In the genomic region with DNA sequence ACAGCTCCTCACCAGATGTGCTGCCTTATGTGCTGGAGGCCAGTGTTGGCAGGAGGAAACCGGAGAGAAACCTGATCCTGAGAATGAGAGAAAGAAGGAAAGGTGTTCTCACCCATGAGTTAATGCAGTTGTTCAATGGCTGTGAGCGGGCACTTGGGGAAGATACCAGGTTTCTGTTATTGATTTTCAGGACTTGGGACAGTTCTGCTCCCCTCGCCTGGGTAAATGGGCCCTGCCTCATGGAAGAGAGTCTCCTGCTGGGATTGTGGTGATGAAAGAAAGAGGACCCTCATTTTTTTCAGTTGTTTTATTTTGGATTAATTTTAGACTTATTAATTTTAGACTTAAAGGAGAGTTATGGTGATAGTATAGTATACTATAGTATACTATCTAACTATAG, we compare ENCODE assay signal across 17 cellular contexts. TPM values are rescaled to one million over a fixed set of nuclear protein-coding genes. Genes with fewer than 3 reads are reported as not detected.
DNase-seq lines count a peak whose midpoint lies in the region; ATAC-seq, FAIRE-seq and TF ChIP-seq lines count a peak whose summit lies in the region.
"Had no signal": no experiment of that assay in that cellular context is flagged by ENCODE, and none has a peak within 500 bp of the region (broad histone marks: within the 10 kb centered on the region; RNA-seq: fewer than 3 reads in every experiment).

No MANE protein-coding gene starts in this region.

- H3K27ac ChIP-seq in HepG2 (ENCODE audit: extremely low read length, insufficient read depth, low read length) (no peak overlapping the region), right lobe of liver (no peak overlapping the region), esophagus muscularis mucosa (replicated peaks in 1 of 4) (no peak overlapping the region)
- H3K27ac ChIP-seq: C4-2B had no signal

- POLR2A ChIA-PET in HepG2 (lab: Yijun Ruan, JAX): no interaction called here

- H3K4me3 ChIP-seq in HepG2 (replicated peaks in 1 of 3; ENCODE audit: insufficient read depth in 1 of 3, low read depth in 2 of 3, low read length in 3 of 3): no peak overlapping the region
- H3K4me3 ChIP-seq in right lobe of liver: no peak overlapping the region
- no peak overlapping the region for H3K4me3 ChIP-seq in esophagus muscularis mucosa

- H3K4me1 ChIP-seq in HepG2 (ENCODE audit: insufficient read depth, low read length) (no peaks in the 10 kb centered on the region), right lobe of liver (no peaks in the 10 kb centered on the region), esophagus muscularis mucosa (peaks cover 0 to 10% (median 0%) of the 10 kb centered on the region in 4 donors)
- H3K4me1 ChIP-seq: Caco-2 had no signal

- FAIRE-seq in HepG2 (lab: Jason Lieb, UNC): no peak
- FAIRE-seq: A204.1, GM12891 had no signal

- in situ Hi-C loops in HepG2 (cut with HindIII; ENCODE audit: extremely low pct_ligation_motif_present, low pct_unique_long_range_greater_than_20kb): no loop called here

- H3K79me2 ChIP-seq in HepG2 (ENCODE audit: insufficient read depth, low read length): no peaks in the 10 kb centered on the region

- DNase-seq in HepG2 (ENCODE audit: low spot score) (no peak), right lobe of liver (no peak), esophagus muscularis mucosa (ENCODE audit: extremely low spot score) (peak; percentile 45), NCI-H446 treated with DMSO at 0.1 percent for 48 hours (lab: John Stamatoyannopoulos, UW) (no peak), mesothelial cell of epicardium (ENCODE audit: low spot score in 2 of 2, unreplicated experiment in 2 of 2) (no peak)
- no peak for DNase-seq in activated naive CD4-positive, alpha-beta T cell treated with anti-CD3 and anti-CD28 coated beads, Interleukin-2, amount 50 U/mL, for 72 hours (ENCODE audit: low spot score in 2 of 2)
- DNase-seq: Caco-2; CD4-positive, alpha-beta memory T cell; GOT3; H9 had no signal

- H3K9me3 Mint-ChIP-seq in activated naive CD4-positive, alpha-beta T cell treated with anti-CD3 and anti-CD28 coated beads, Interleukin-2, amount 50 U/mL, for 72 hours: no peaks in the 10 kb centered on the region
- H3K9me3 Mint-ChIP-seq in mesothelial cell of epicardium: peaks cover 4% of the 10 kb centered on the region

- peaks cover 5% of the 10 kb centered on the region for H3K4me1 Mint-ChIP-seq in mesothelial cell of epicardium
- H3K4me1 Mint-ChIP-seq: CD4-positive, alpha-beta memory T cell; H9 had no signal

- CTCF ChIA-PET in HepG2 (lab: Yijun Ruan, JAX; ENCODE audit: low intra/inter-chr PET ratio, low total read pairs): no interaction called here

- no peak overlapping the region for H3K9ac ChIP-seq in HepG2 (ENCODE audit: insufficient read depth, low read depth, low read length)

- H3K4me2 ChIP-seq in HepG2 (ENCODE audit: low read depth, low read length): no peak overlapping the region

- H3K9me3 ChIP-seq in HepG2 (ENCODE audit: low read length): no peaks in the 10 kb centered on the region
- no peaks in the 10 kb centered on the region for H3K9me3 ChIP-seq in right lobe of liver
- no peaks in the 10 kb centered on the region for H3K9me3 ChIP-seq in esophagus muscularis mucosa
- H3K9me3 ChIP-seq: BE2C had no signal

- ATAC-seq in HepG2 (no peak), right lobe of liver (no peak)
- no peak for ATAC-seq in activated naive CD4-positive, alpha-beta T cell treated with anti-CD3 and anti-CD28 coated beads, Interleukin-2, amount 50 U/mL, for 72 hours

- H3K36me3 Mint-ChIP-seq in activated naive CD4-positive, alpha-beta T cell treated with anti-CD3 and anti-CD28 coated beads, Interleukin-2, amount 50 U/mL, for 72 hours: no peaks in the 10 kb centered on the region
- no peaks in the 10 kb centered on the region for H3K36me3 Mint-ChIP-seq in mesothelial cell of epicardium
- H3K36me3 Mint-ChIP-seq: CD4-positive, alpha-beta memory T cell had no signal

- TF ChIP-seq RAD21 in HepG2 (CRISPR knock-in tag; IDR thresholded peaks at IDR 0.05) (no peak), Ishikawa (IDR thresholded peaks at IDR 0.05; ENCODE audit: low read depth) (no peak)

- intact Hi-C loops in HepG2 (cut with micrococcal nuclease; ENCODE audit: unreplicated experiment) (no loop called here), right lobe of liver (cut with DNase I) (no loop called here), esophagus muscularis mucosa (cut with DNase I) (no loop called here)

- TF ChIP-seq POLR2A in HepG2 (IDR thresholded peaks at IDR 0.05; ENCODE audit: insufficient read depth in 1 of 2, low read depth in 2 of 2, low read length in 2 of 2) (no peak), right lobe of liver (IDR thresholded peaks at IDR 0.05) (no peak), esophagus muscularis mucosa (IDR thresholded peaks at IDR 0.05; ENCODE audit: low read depth) (no peak)

- no peak overlapping the region for H3K27ac Mint-ChIP-seq in activated naive CD4-positive, alpha-beta T cell treated with anti-CD3 and anti-CD28 coated beads, Interleukin-2, amount 50 U/mL, for 72 hours
- no peak overlapping the region for H3K27ac Mint-ChIP-seq in mesothelial cell of epicardium
- H3K27ac Mint-ChIP-seq: CD4-positive, alpha-beta memory T cell; H9 had no signal

- no TSS peak for BruUV-seq in HepG2 (replicated peaks; lab: Mats Ljungman, UMichigan)

- no peak overlapping the region for H3K4me3 Mint-ChIP-seq in mesothelial cell of epicardium
- H3K4me3 Mint-ChIP-seq: CD4-positive, alpha-beta memory T cell; H9 had no signal

- WGBS in HepG2 (ENCODE audit: low lambda C conversion rate): 4% methylated on average over 3 of the region's 3 CpGs
- WGBS in right lobe of liver (ENCODE audit: insufficient coverage, low coverage, low lambda C conversion rate, missing lambda C conversion rate): 87% methylated on average over 3 of the region's 3 CpGs
- 84% methylated on average over 3 of the region's 3 CpGs for WGBS in esophagus muscularis mucosa

- no peak for TF ChIP-seq EP300 in HepG2 (IDR thresholded peaks at IDR 0.05; ENCODE audit: low read depth in 2 of 2, low read length in 2 of 2)
- TF ChIP-seq EP300 in HepG2 (CRISPR knock-in tag; IDR thresholded peaks at IDR 0.05; ENCODE audit: borderline replicate concordance): no peak
- TF ChIP-seq EP300 in Ishikawa (IDR thresholded peaks at IDR 0.05; ENCODE audit: borderline replicate concordance): no peak
- no peak for TF ChIP-seq EP300 in esophagus muscularis mucosa (IDR thresholded peaks at IDR 0.05)

- 0 out of 5 replicates have a peak, but pooled peaks cover 0 to 8% of the 10 kb centered on the region in 2 experiments for H3K27me3 ChIP-seq in HepG2 (ENCODE audit: control insufficient read depth in 1 of 2, insufficient read depth in 2 of 2, low read length in 2 of 2)
- H3K27me3 ChIP-seq in right lobe of liver: no peaks in the 10 kb centered on the region
- peaks cover 0 to 6% (median 0%) of the 10 kb centered on the region in 4 donors for H3K27me3 ChIP-seq in esophagus muscularis mucosa
- H3K27me3 ChIP-seq: BE2C had no signal

- H3K36me3 ChIP-seq in HepG2 (replicated peaks in 1 of 2; ENCODE audit: control insufficient read depth in 1 of 2, insufficient read depth in 2 of 2, low read length in 2 of 2) (no peaks in the 10 kb centered on the region), right lobe of liver (no peaks in the 10 kb centered on the region), esophagus muscularis mucosa (no peaks in the 10 kb centered on the region)
- H3K36me3 ChIP-seq: BE2C had no signal

- H2AFZ ChIP-seq in HepG2 (ENCODE audit: low read length): no peak overlapping the region

- no peak for TF ChIP-seq CTCF in HepG2 (CRISPR knock-in tag; IDR thresholded peaks at IDR 0.05)
- TF ChIP-seq CTCF in right lobe of liver (IDR thresholded peaks at IDR 0.05): no peak
- TF ChIP-seq CTCF in esophagus muscularis mucosa (IDR thresholded peaks at IDR 0.05): no peak
- TF ChIP-seq CTCF in mesothelial cell of epicardium (IDR thresholded peaks at IDR 0.05; ENCODE audit: unreplicated experiment): no peak

- no peaks in the 10 kb centered on the region for H3K27me3 Mint-ChIP-seq in mesothelial cell of epicardium (ENCODE audit: low read depth)

- H4K20me1 ChIP-seq in HepG2 (ENCODE audit: insufficient read depth, low read length): no peaks in the 10 kb centered on the region

TF ChIP-seq in HepG2, 621 proteins besides CTCF, POLR2A, EP300 and RAD21 (continues in another document):
- TF ChIP-seq MIER2 (CRISPR knock-in tag; IDR thresholded peaks at IDR 0.05): 0 out of 2 replicates have a peak, but pooled peaks have one; percentile 36

RNA-seq across cellular contexts. Expression of a gene that starts 59.5 kb away (rescaled TPM):
- not detected in 2 replicates for total RNA-seq in HepG2 (2016; rRNA removed; fragmentation: Illumina TruSeq; extraction: Trizol)
- not detected in 2 replicates for total RNA-seq in HepG2 (2016; cell fraction: cytosol; rRNA removed; fragmentation: Illumina TruSeq; extraction: Trizol; ENCODE audit: low read depth)
- not detected in 2 replicates for total RNA-seq in HepG2 (2016; cell fraction: insoluble cytoplasmic fraction; rRNA removed; fragmentation: Illumina TruSeq; extraction: Trizol)
- total RNA-seq in HepG2 (2016; cell fraction: membrane; rRNA removed; fragmentation: Illumina TruSeq; extraction: Trizol): not detected in 2 replicates
- not detected in 2 replicates for total RNA-seq in HepG2 (2016; cell fraction: nucleus; rRNA removed; fragmentation: Illumina TruSeq; extraction: Trizol)
- polyA plus RNA-seq in HepG2 (2011; rRNA removed): not detected in 2 replicates
- not detected in 2 replicates for polyA plus RNA-seq in HepG2 (2011; cell fraction: cytosol; rRNA removed)
- not detected in 2 replicates for polyA plus RNA-seq in HepG2 (2011; cell fraction: nucleus; rRNA removed)
- polyA plus RNA-seq in HepG2 (2012): not detected in 2 replicates
- not detected in 2 replicates for polyA plus RNA-seq in HepG2 (2016; cell fraction: cytosol; fragmentation: Illumina TruSeq; extraction: Trizol; ENCODE audit: low read depth)
- not detected in 2 replicates for polyA plus RNA-seq in HepG2 (2016; cell fraction: insoluble cytoplasmic fraction; fragmentation: Illumina TruSeq; extraction: Trizol; ENCODE audit: low read depth)
- polyA plus RNA-seq in HepG2 (2016; cell fraction: membrane; fragmentation: Illumina TruSeq; extraction: Trizol; ENCODE audit: low read depth): not detected in 2 replicates
- polyA plus RNA-seq in HepG2 (2016; cell fraction: nucleus; fragmentation: Illumina TruSeq; extraction: Trizol; ENCODE audit: insufficient read depth, low read depth): not detected in 2 replicates
- not detected in 2 replicates for polyA minus RNA-seq in HepG2 (2011; rRNA and poly(A)+ RNA removed; ENCODE audit: low replicate concordance)
- polyA minus RNA-seq in HepG2 (2011; cell fraction: cytosol; rRNA and poly(A)+ RNA removed): not detected in 2 replicates
- polyA minus RNA-seq in HepG2 (2011; cell fraction: nucleus; rRNA and poly(A)+ RNA removed): not detected in 2 replicates
- total RNA-seq in right lobe of liver: 1 to 10 TPM in 4 of 6 experiments, under 1 TPM in 2; 0.50 to 6.2 (median 2.3) TPM
- 10 to 100 TPM in 2 of 4 donors, 1 to 10 TPM in 2; 6.6 to 13.6 (median 9.8) TPM for total RNA-seq in esophagus muscularis mucosa
- not detected for total RNA-seq in activated naive CD4-positive, alpha-beta T cell treated with anti-CD3 and anti-CD28 coated beads, Interleukin-2, amount 50 U/mL, for 72 hours
- 6.8 to 7.1 TPM (median 7.1 TPM) in 3 replicates for total RNA-seq in mesothelial cell of epicardium
- total RNA-seq: Caco-2; CD4-positive, alpha-beta memory T cell; G401; HT-29 had no signal
- polyA plus RNA-seq: CD4-positive, alpha-beta memory T cell had no signal
